24 cellular contexts compared by ENCODE assay signal in genomic region chr2:12007282-12007681, GRCh38.
DNase-seq lines count a peak whose midpoint lies in the region; ATAC-seq and TF ChIP-seq lines count a peak whose summit lies in the region.
"Had no signal": no experiment of that assay in that cellular context is flagged by ENCODE, and none has a peak within 500 bp of the region (broad histone marks: within the 10 kb centered on the region; RNA-seq: fewer than 3 reads in every experiment).

No MANE protein-coding gene starts in this region.

- POLR2A ChIA-PET in CD4-positive, alpha-beta memory T cell (lab: Charles Lee; ENCODE audit: partially characterized antibody): interaction anchor here (1.8 to 2.0 kb wide), 2 partner anchors 9 to 714 kb away, joined by 5 to 6 read pairs; no protein-coding TSS in a partner anchor

- peaks cover 2% of the 10 kb centered on the region for H3K27me3 Mint-ChIP-seq in GM23338 (ENCODE audit: insufficient read depth, low read depth, poor library complexity)
- H3K27me3 Mint-ChIP-seq in CD4-positive, alpha-beta memory T cell: peaks cover 14 to 34% of the 10 kb centered on the region in 2 donors
- H3K27me3 Mint-ChIP-seq: B cell had no signal

- H3K27ac Mint-ChIP-seq in GM23338: 0 out of 2 replicates have a peak overlapping the region, but pooled peaks have one; percentile 38
- H3K27ac Mint-ChIP-seq in CD4-positive, alpha-beta memory T cell: peak overlapping the region in 1 of 7 donors; percentile 25
- H3K27ac Mint-ChIP-seq in activated naive CD4-positive, alpha-beta T cell treated with anti-CD3 and anti-CD28 coated beads, Interleukin-2, amount 50 U/mL, for 72 hours: no peak overlapping the region
- H3K27ac Mint-ChIP-seq: activated CD8-positive, alpha-beta T cell treated with anti-CD3 and anti-CD28 coated beads, Interleukin-2, amount 10 ng/mL, durations not matched to agents 7 days and 5 days; stimulated activated naive CD8-positive, alpha-beta T cell treated with anti-CD3 and anti-CD28 coated beads, Interleukin-15, amount 100 ng/mL, for 72 hours had no signal

- intact Hi-C loops in CD4-positive, alpha-beta memory T cell (cut with micrococcal nuclease): no loop called here

- no peaks in the 10 kb centered on the region for H3K36me3 Mint-ChIP-seq in GM23338 (ENCODE audit: low read depth)
- no peaks in the 10 kb centered on the region for H3K36me3 Mint-ChIP-seq in CD4-positive, alpha-beta memory T cell
- no peaks in the 10 kb centered on the region for H3K36me3 Mint-ChIP-seq in activated naive CD4-positive, alpha-beta T cell treated with anti-CD3 and anti-CD28 coated beads, Interleukin-2, amount 50 U/mL, for 72 hours

- H3K27ac ChIP-seq in GM23338 (ENCODE audit: low read depth): no peak overlapping the region
- H3K27ac ChIP-seq in SK-N-MC: peak overlapping the region; percentile 37; the same call in 1 of the 2 replicates
- H3K27ac ChIP-seq in iPS-20b (ENCODE audit: low read length): no peak overlapping the region
- H3K27ac ChIP-seq in CD4-positive, alpha-beta memory T cell (ENCODE audit: low read depth, low read length): no peak overlapping the region
- H3K27ac ChIP-seq: A549, left ventricle myocardium inferior, spleen, tibial artery had no signal

- TF ChIP-seq CTCF in GM23338 (conservative IDR thresholded peaks at IDR 0.05; ENCODE audit: low read depth in 2 of 2): no peak

- no peaks in the 10 kb centered on the region for H3F3A ChIP-seq in GM23338 (replicated peaks; ENCODE audit: low read depth)

- no peaks in the 10 kb centered on the region for H3K79me2 ChIP-seq in GM23338 (replicated peaks; ENCODE audit: insufficient read depth)

- CTCF ChIA-PET in CD4-positive, alpha-beta memory T cell (lab: Charles Lee; ENCODE audit: partially characterized antibody): no interaction called here

- H3K36me3 ChIP-seq in GM23338 (ENCODE audit: insufficient read depth) (no peaks in the 10 kb centered on the region), SK-N-MC (ENCODE audit: insufficient read depth, low read length) (no peaks in the 10 kb centered on the region), iPS-20b (ENCODE audit: insufficient read depth, low read depth, low read length) (no peaks in the 10 kb centered on the region), neuron (ENCODE audit: insufficient read depth, low read length) (no peaks in the 10 kb centered on the region)
- H3K36me3 ChIP-seq in CD4-positive, alpha-beta memory T cell (ENCODE audit: insufficient read depth, low read length): no peaks in the 10 kb centered on the region
- H3K36me3 ChIP-seq: left ventricle myocardium inferior, spleen, tibial artery had no signal

- H3K27me3 ChIP-seq in GM23338 (ENCODE audit: insufficient read depth) (no peaks in the 10 kb centered on the region), iPS-20b (ENCODE audit: insufficient read depth, low read length) (no peaks in the 10 kb centered on the region), neuron (ENCODE audit: insufficient read depth, low read length) (no peaks in the 10 kb centered on the region)
- H3K27me3 ChIP-seq in CD4-positive, alpha-beta memory T cell (ENCODE audit: insufficient read depth, low read length): peaks cover 4% of the 10 kb centered on the region
- H3K27me3 ChIP-seq: spleen, tibial artery had no signal

- 0 out of 2 replicates have a peak, but pooled peaks cover 3% of the 10 kb centered on the region for H3K9me2 ChIP-seq in GM23338 (ENCODE audit: insufficient read depth)

- no peak for ATAC-seq in GM23338
- no peak for ATAC-seq in HG03175 (IDR thresholded peaks at IDR 0.05; ENCODE audit: unreplicated experiment)
- no peak for ATAC-seq in activated naive CD4-positive, alpha-beta T cell treated with anti-CD3 and anti-CD28 coated beads, Interleukin-2, amount 50 U/mL, for 72 hours
- ATAC-seq: A549; activated CD8-positive, alpha-beta T cell treated with anti-CD3 and anti-CD28 coated beads, Interleukin-2, amount 10 ng/mL, durations not matched to agents 7 days and 5 days; stimulated activated naive CD8-positive, alpha-beta T cell treated with anti-CD3 and anti-CD28 coated beads, Interleukin-15, amount 100 ng/mL, for 72 hours had no signal

- H3K4me3 ChIP-seq in GM23338 (no peak overlapping the region), SK-N-MC (no peak overlapping the region), iPS-20b (ENCODE audit: low read length) (no peak overlapping the region), neuron (ENCODE audit: low read length) (no peak overlapping the region)
- no peak overlapping the region for H3K4me3 ChIP-seq in CD4-positive, alpha-beta memory T cell (ENCODE audit: low read length in 2 of 2)
- H3K4me3 ChIP-seq: A549, left ventricle myocardium inferior, spleen, tibial artery had no signal

- no peaks in the 10 kb centered on the region; the same call in 2 of the 3 replicates for H3K9me3 Mint-ChIP-seq in GM23338
- H3K9me3 Mint-ChIP-seq in CD4-positive, alpha-beta memory T cell: no peaks in the 10 kb centered on the region
- H3K9me3 Mint-ChIP-seq in activated naive CD4-positive, alpha-beta T cell treated with anti-CD3 and anti-CD28 coated beads, Interleukin-2, amount 50 U/mL, for 72 hours: peaks cover 0 to 2% of the 10 kb centered on the region in 2 donors
- H3K9me3 Mint-ChIP-seq: stimulated activated naive CD8-positive, alpha-beta T cell treated with anti-CD3 and anti-CD28 coated beads, Interleukin-15, amount 100 ng/mL, for 72 hours had no signal

- H3K4me3 Mint-ChIP-seq in GM23338: no peak overlapping the region
- H3K4me3 Mint-ChIP-seq in CD4-positive, alpha-beta memory T cell: no peak overlapping the region
- H3K4me3 Mint-ChIP-seq: activated CD8-positive, alpha-beta T cell treated with anti-CD3 and anti-CD28 coated beads, Interleukin-2, amount 10 ng/mL, durations not matched to agents 7 days and 5 days; B cell; stimulated activated naive CD8-positive, alpha-beta T cell treated with anti-CD3 and anti-CD28 coated beads, Interleukin-15, amount 100 ng/mL, for 72 hours had no signal

- peaks cover 11% of the 10 kb centered on the region; the same call in 2 of the 3 replicates for H3K4me1 Mint-ChIP-seq in GM23338
- peaks cover 14 to 33% (median 20%) of the 10 kb centered on the region in 4 donors for H3K4me1 Mint-ChIP-seq in CD4-positive, alpha-beta memory T cell

- H2AFZ ChIP-seq in GM23338: peak overlapping the region; percentile 15; the same call in 1 of the 2 replicates
- peak overlapping the region; percentile 95 for H2AFZ ChIP-seq in neuron (ENCODE audit: low read depth, low read length)

- H4K20me1 ChIP-seq in GM23338 (replicated peaks; ENCODE audit: insufficient read depth): no peaks in the 10 kb centered on the region

- H3K4me1 ChIP-seq in GM23338 (ENCODE audit: insufficient read depth) (no peaks in the 10 kb centered on the region), iPS-20b (ENCODE audit: insufficient read depth, low read length) (peaks cover 11% of the 10 kb centered on the region; the same call in 1 of the 2 replicates), neuron (ENCODE audit: insufficient read depth, low read length) (peaks cover 21% of the 10 kb centered on the region)
- peaks cover 21% of the 10 kb centered on the region for H3K4me1 ChIP-seq in CD4-positive, alpha-beta memory T cell (ENCODE audit: insufficient read depth, low read length)
- H3K4me1 ChIP-seq: tibial artery had no signal

- no peak overlapping the region for H3K4me2 ChIP-seq in GM23338
- H3K4me2 ChIP-seq: A549 had no signal

- DNase-seq in GM23338 (ENCODE audit: low spot score) (no peak), SK-N-MC (ENCODE audit: low read depth, low spot score) (no peak), SKM-1 treated with dmso at 0.1 percent for 144 hours (lab: John Stamatoyannopoulos, UW; ENCODE audit: unreplicated experiment) (no peak)
- no peak for DNase-seq in CD4-positive, alpha-beta memory T cell
- DNase-seq in activated naive CD4-positive, alpha-beta T cell treated with anti-CD3 and anti-CD28 coated beads, Interleukin-2, amount 50 U/mL, for 72 hours (ENCODE audit: low spot score in 2 of 2): no peak
- DNase-seq: activated CD4-positive, alpha-beta T cell treated with anti-CD3 and anti-CD28 coated beads for 1 hour; activated CD8-positive, alpha-beta T cell treated with anti-CD3 and anti-CD28 coated beads, Interleukin-2, amount 10 ng/mL, durations not matched to agents 7 days and 5 days; activated naive CD4-positive, alpha-beta T cell; activated T-cell treated with anti-CD3 and anti-CD28 coated beads, Interleukin-2, amount 50 U/mL, for 1 hour; amygdala; DND-41; GOT3; left ventricle myocardium inferior; NCI-H187 treated with DMSO at 0.1 percent for 48 hours; NCI-H2227 treated with DMSO at 0.1 percent for 48 hours; spleen; stimulated activated naive CD8-positive, alpha-beta T cell treated with anti-CD3 and anti-CD28 coated beads, Interleukin-15, amount 100 ng/mL, for 72 hours; tibial artery had no signal

- H3K9me3 ChIP-seq in SK-N-MC (ENCODE audit: low read depth, low read length) (no peaks in the 10 kb centered on the region), iPS-20b (ENCODE audit: insufficient read depth, low read depth, low read length) (no peaks in the 10 kb centered on the region), neuron (ENCODE audit: low read length) (peaks cover 4% of the 10 kb centered on the region)
- H3K9me3 ChIP-seq in CD4-positive, alpha-beta memory T cell (ENCODE audit: control insufficient read depth in 1 of 2, low read length in 2 of 2): no peaks in the 10 kb centered on the region
- H3K9me3 ChIP-seq: A549, Caco-2, left ventricle myocardium inferior, tibial artery had no signal

- H3K9ac ChIP-seq in SK-N-MC (ENCODE audit: insufficient read length) (no peak overlapping the region), iPS-20b (ENCODE audit: low read depth, low read length) (peak overlapping the region; percentile 9; the same call in 1 of the 2 replicates)

TF ChIP-seq in GM23338, 12 proteins besides CTCF, POLR2A, EP300 and RAD21 (continues in another document):
- TF ChIP-seq ETS1 (IDR thresholded peaks at IDR 0.05) (no peak), ZNF114 (CRISPR knock-in tag; IDR thresholded peaks at IDR 0.05) (no peak), STAT1 (IDR thresholded peaks at IDR 0.05; ENCODE audit: unreplicated experiment) (no peak), POLR2AphosphoS5 (IDR thresholded peaks at IDR 0.05; ENCODE audit: low read depth) (no peak), EZH2 (IDR thresholded peaks at IDR 0.05; ENCODE audit: low read depth, unreplicated experiment) (no peak), NANOG (IDR thresholded peaks at IDR 0.05; ENCODE audit: borderline replicate concordance) (no peak)
